Comparison of ENCODE assay signal across 22 cellular contexts in the genomic region with DNA sequence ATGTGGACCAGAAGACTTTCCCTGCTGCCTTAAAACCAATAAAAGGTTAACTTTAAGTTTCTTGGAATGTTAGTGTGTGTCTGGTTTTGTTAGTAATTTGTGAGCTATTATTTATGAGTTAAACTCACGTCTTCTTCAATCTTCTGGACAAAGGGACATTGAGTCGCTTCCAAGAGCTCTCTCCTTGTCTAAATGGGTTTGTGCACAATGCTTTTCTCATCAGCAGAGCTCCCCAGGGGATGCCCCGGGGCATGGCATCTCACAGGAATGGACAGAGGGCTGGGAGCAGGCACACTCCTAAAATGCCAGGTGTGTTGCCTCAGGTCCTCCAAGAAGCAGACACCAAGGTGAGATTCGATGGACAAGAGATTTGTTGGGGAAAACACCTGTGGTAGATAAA.
"Had no signal": no experiment of that assay in that cellular context is flagged by ENCODE, and none has a peak within 500 bp of the region (broad histone marks: within the 10 kb centered on the region; RNA-seq: fewer than 3 reads in every experiment).

No MANE protein-coding gene starts in this region.

- H3K27me3 Mint-ChIP-seq: activated naive CD8-positive, alpha-beta T cell had no signal

- H3K9me3 Mint-ChIP-seq: activated B cell treated with CpG ODN at 0.5 μM for 24 hours; activated T-cell treated with anti-CD3 and anti-CD28 coated beads, Interleukin-2, amount 50 U/mL, for 4 hours; activated T-helper 17 cell treated with anti-CD3 and anti-CD28 coated beads, Interleukin-2, amount 50 U/mL, for 72 hours; brain; stimulated activated memory B cell treated with anti-CD40 and anti-IgM and Interleukin-4, amounts not matched to agents 10 μg/mL and 1 μg/mL and 100 μg/mL, for 72 hours; stimulated activated naive CD8-positive, alpha-beta T cell treated with anti-CD3 and anti-CD28 coated beads, Interleukin-15, amount 100 ng/mL, for 72 hours had no signal

- H3K4me3 Mint-ChIP-seq: activated B cell treated with CpG ODN at 0.5 μM for 24 hours; activated naive CD8-positive, alpha-beta T cell; brain; stimulated activated memory B cell treated with anti-CD40 and anti-IgM and Interleukin-4, amounts not matched to agents 10 μg/mL and 1 μg/mL and 100 μg/mL, for 72 hours; stimulated activated naive CD8-positive, alpha-beta T cell treated with anti-CD3 and anti-CD28 coated beads, Interleukin-15, amount 100 ng/mL, for 72 hours had no signal

- DNase-seq: activated B cell treated with CpG ODN at 0.5 μM for 24 hours; activated CD4-positive, alpha-beta T cell treated with anti-CD3 and anti-CD28 coated beads, Interleukin-2, amount 50 U/mL, for 4 hours; activated T-cell treated with anti-CD3 and anti-CD28 coated beads, Interleukin-2, amount 50 U/mL, for 4 hours; cerebellar nuclear complex; colonic mucosa; effector CD8-positive, alpha-beta T cell; erythroblast; gastrocnemius medialis; glutamatergic neuron; left ventricle myocardium inferior; pancreas; retina; stimulated activated CD4-positive, alpha-beta T cell treated with anti-CD3 and anti-CD28 coated beads, Interleukin-1b, Interleukin-23, amount 100 ng/mL, for 48 hours; stimulated activated CD4-positive, alpha-beta T cell treated with anti-CD3 and anti-CD28 coated beads, Interleukin-4, amount 100 ng/mL, for 4 hours; stimulated activated CD8-positive, alpha-beta memory T cell treated with anti-CD3 and anti-CD28 coated beads, Interleukin-4, amount 100 ng/mL, for 48 hours; stimulated activated naive CD8-positive, alpha-beta T cell treated with anti-CD3 and anti-CD28 coated beads, Interleukin-15, amount 100 ng/mL, for 72 hours; substantia nigra; upper lobe of left lung had no signal

- H3K27ac Mint-ChIP-seq: activated B cell treated with CpG ODN at 0.5 μM for 24 hours; activated naive CD8-positive, alpha-beta T cell; activated T-helper 17 cell treated with anti-CD3 and anti-CD28 coated beads, Interleukin-2, amount 50 U/mL, for 72 hours; stimulated activated memory B cell treated with anti-CD40 and anti-IgM and Interleukin-4, amounts not matched to agents 10 μg/mL and 1 μg/mL and 100 μg/mL, for 72 hours; stimulated activated naive CD8-positive, alpha-beta T cell treated with anti-CD3 and anti-CD28 coated beads, Interleukin-15, amount 100 ng/mL, for 72 hours had no signal

- H3K36me3 Mint-ChIP-seq: activated naive CD8-positive, alpha-beta T cell; brain; stimulated activated memory B cell treated with anti-CD40 and anti-IgM and Interleukin-4, amounts not matched to agents 10 μg/mL and 1 μg/mL and 100 μg/mL, for 72 hours had no signal

- ATAC-seq: activated T-cell treated with anti-CD3 and anti-CD28 coated beads, Interleukin-2, amount 50 U/mL, for 4 hours; activated T-helper 17 cell treated with anti-CD3 and anti-CD28 coated beads, Interleukin-2, amount 50 U/mL, for 72 hours; gastrocnemius medialis; pancreas; stimulated activated memory B cell treated with anti-CD40 and anti-IgM and Interleukin-4, amounts not matched to agents 10 μg/mL and 1 μg/mL and 100 μg/mL, for 72 hours; stimulated activated naive CD8-positive, alpha-beta T cell treated with anti-CD3 and anti-CD28 coated beads, Interleukin-15, amount 100 ng/mL, for 72 hours had no signal
